18 cellular contexts compared by ENCODE assay signal in genomic region chr1:216749219-216749618, GRCh38. TPM values are rescaled to one million over a fixed set of nuclear protein-coding genes. Genes with fewer than 3 reads are reported as not detected.
A peak's percentile ranks its signal among the peaks of the same experiment; 100 is the strongest.
DNase-seq lines count a peak whose midpoint lies in the region; ATAC-seq, FAIRE-seq and TF ChIP-seq lines count a peak whose summit lies in the region.
"Had no signal": no experiment of that assay in that cellular context is flagged by ENCODE, and none has a peak within 500 bp of the region (broad histone marks: within the 10 kb centered on the region; RNA-seq: fewer than 3 reads in every experiment).

No MANE protein-coding gene starts in this region.

- no peaks in the 10 kb centered on the region for H3K9me2 ChIP-seq in GM23248 (ENCODE audit: insufficient read depth)

- 28 to 49% (median 29%) methylated on average over 9 of the region's 9 CpGs for WGBS in psoas muscle, 3 donors
- WGBS in GM23248 (ENCODE audit: low coverage in 1 of 2, low lambda C conversion rate in 2 of 2, missing lambda C conversion rate in 2 of 2), 2 experiments: 56 to 57% methylated on average over 9 of the region's 9 CpGs

- H3K27me3 ChIP-seq in left ventricle myocardium inferior (ENCODE audit: low read depth): no peaks in the 10 kb centered on the region
- H3K27me3 ChIP-seq in psoas muscle (ENCODE audit: insufficient read depth in 3 of 3, low read length in 2 of 3): no peaks in the 10 kb centered on the region
- peaks cover 8% of the 10 kb centered on the region; the same call in 1 of the 2 replicates for H3K27me3 ChIP-seq in GM23248 (replicated peaks; ENCODE audit: insufficient read depth)
- H3K27me3 ChIP-seq: SJSA1 had no signal

- H3F3A ChIP-seq in GM23248 (ENCODE audit: insufficient read depth): no peaks in the 10 kb centered on the region

- H3K27ac ChIP-seq in left ventricle myocardium inferior (replicated peaks): peak overlapping the region; percentile 16
- H3K27ac ChIP-seq in psoas muscle: peak overlapping the region; percentile 27
- H3K27ac ChIP-seq in GM23248: no peak overlapping the region
- H3K27ac ChIP-seq: KMS-11, RWPE1, SJSA1 had no signal

- intact Hi-C loops in left ventricle myocardium inferior (cut with micrococcal nuclease): no loop called here
- intact Hi-C loops in psoas muscle (cut with DNase I): loop anchor here in 1 of 2 donors (5.0 kb wide), 1 partner anchor 328 kb away; no protein-coding TSS in a partner anchor

- H3K9me3 ChIP-seq in left ventricle myocardium inferior (replicated peaks) (no peaks in the 10 kb centered on the region), psoas muscle (no peaks in the 10 kb centered on the region), GM23248 (ENCODE audit: low read depth) (no peaks in the 10 kb centered on the region)
- H3K9me3 ChIP-seq: SJSA1 had no signal

- H3K4me2 ChIP-seq in GM23248 (ENCODE audit: unreplicated experiment): no peak overlapping the region
- H3K4me2 ChIP-seq: KMS-11 had no signal

- no peaks in the 10 kb centered on the region for H4K20me1 ChIP-seq in GM23248 (ENCODE audit: insufficient read depth)

- no peak for FAIRE-seq in GM19239 (lab: Jason Lieb, UNC)
- FAIRE-seq: GM12892 had no signal

- H2AFZ ChIP-seq in GM23248: no peak overlapping the region

- no peak overlapping the region for H3K9ac ChIP-seq in GM23248
- H3K9ac ChIP-seq: KMS-11 had no signal

- peaks cover 30% of the 10 kb centered on the region for H3K4me1 ChIP-seq in left ventricle myocardium inferior
- peaks cover 10% of the 10 kb centered on the region for H3K4me1 ChIP-seq in psoas muscle
- H3K4me1 ChIP-seq in GM23248 (ENCODE audit: insufficient read depth): no peaks in the 10 kb centered on the region
- H3K4me1 ChIP-seq: SJSA1 had no signal

- H3K36me3 ChIP-seq in left ventricle myocardium inferior (no peaks in the 10 kb centered on the region), psoas muscle (ENCODE audit: insufficient read depth in 1 of 2, low read depth in 1 of 2) (no peaks in the 10 kb centered on the region), GM23248 (ENCODE audit: low read depth) (no peaks in the 10 kb centered on the region)
- H3K36me3 ChIP-seq: SJSA1 had no signal

- TF ChIP-seq CTCF in left ventricle myocardium inferior (IDR thresholded peaks at IDR 0.05; ENCODE audit: borderline replicate concordance) (no peak), psoas muscle (IDR thresholded peaks at IDR 0.05) (no peak)

- in situ Hi-C loops in GM23248 (cut with MboI): no loop called here

- DNase-seq in NCI-H748 (lab: John Stamatoyannopoulos, UW; ENCODE audit: unreplicated experiment): peak; percentile 16
- DNase-seq in NCI-H748 treated with DMSO at 0.1 percent for 48 hours (lab: John Stamatoyannopoulos, UW): no peak
- peak; percentile 59 for DNase-seq in NCI-H146 treated with DMSO at 0.1 percent for 48 hours (lab: John Stamatoyannopoulos, UW; ENCODE audit: unreplicated experiment)
- no peak for DNase-seq in left ventricle myocardium inferior
- DNase-seq in psoas muscle: peak in 1 of 2 donors; percentile 45
- DNase-seq in NCI-H1436 (lab: John Stamatoyannopoulos, UW): no peak
- DNase-seq in GM19239 (ENCODE audit: insufficient read length, low spot score): no peak
- no peak for DNase-seq in GM23248
- DNase-seq: CD8-positive, alpha-beta T cell; GF-D8; H9; NCI-H187 treated with DMSO at 0.1 percent for 48 hours; NCI-H510A had no signal

- no peaks in the 10 kb centered on the region for H3K79me2 ChIP-seq in GM23248 (ENCODE audit: insufficient read depth)

- ATAC-seq in psoas muscle: peak; percentile 45 to 90 (median 71)
- ATAC-seq: CD8-positive, alpha-beta T cell had no signal

- H3K4me3 ChIP-seq in left ventricle myocardium inferior (no peak overlapping the region), psoas muscle (no peak overlapping the region), GM23248 (no peak overlapping the region)
- H3K4me3 ChIP-seq: SJSA1 had no signal

RNA-seq across cellular contexts. Expression of gene ESRRG, which starts 26.0 kb away (rescaled TPM):
- total RNA-seq in left ventricle myocardium inferior: 58.5 TPM
- total RNA-seq in psoas muscle: 10 to 100 TPM in 3 of 4 donors, 1 to 10 TPM in 1; 5.3 to 34.4 (median 19.9) TPM
- 1 to 10 TPM; 2.5 to 3.0 (median 2.8) TPM for polyA plus RNA-seq in psoas muscle
- total RNA-seq in GM23248 (2014; rRNA removed; shearing (Covaris generic)): not detected in 2 replicates
- polyA plus RNA-seq in GM23248 (2016; fragmentation: Nextera tagmentation; extraction: Ambion mirVana): not detected in 2 replicates
- total RNA-seq: CD8-positive, alpha-beta T cell; M059J; SJSA1 had no signal

Comparison
In these comparisons a context has a peak if more than half of its experiments do, and no peak if none do; other contexts are left out.
1. DNase-seq: peak in NCI-H748 (single experiment) and NCI-H146 treated with DMSO at 0.1 percent for 48 hours (single experiment); none in NCI-H748 treated with DMSO at 0.1 percent for 48 hours (single experiment), left ventricle myocardium inferior (single experiment), NCI-H1436 (single experiment), GM19239 (single experiment) and GM23248 (single experiment).